In genomic region chr22:32353840-32354239, GRCh38 we compare ENCODE assay signal across 28 cellular contexts. TPM values are rescaled to one million over a fixed set of nuclear protein-coding genes. Genes with fewer than 3 reads are reported as not detected.
"Had no signal": no experiment of that assay in that cellular context is flagged by ENCODE, and none has a peak within 500 bp of the region (broad histone marks: within the 10 kb centered on the region; RNA-seq: fewer than 3 reads in every experiment).

No MANE protein-coding gene starts in this region.

- DNase-seq: activated CD4-positive, alpha-beta T cell treated with anti-CD3 and anti-CD28 coated beads for 1 hour; activated CD8-positive, alpha-beta memory T cell treated with anti-CD3 and anti-CD28 coated beads, Interleukin-2, amount 10 ng/mL, durations not matched to agents 7 days and 5 days; activated CD8-positive, alpha-beta T cell treated with anti-CD3 and anti-CD28 coated beads, Interleukin-2, amount 10 ng/mL, durations not matched to agents 7 days and 5 days; activated naive CD4-positive, alpha-beta T cell; activated T-cell treated with anti-CD3 and anti-CD28 coated beads, Interleukin-2, amount 50 U/mL, for 48 hours; colonic mucosa; effector memory CD8-positive, alpha-beta T cell; erythroblast; foreskin fibroblast; head of caudate nucleus; hippocampal formation; left cardiac atrium; naive thymus-derived CD8-positive, alpha-beta T cell; occipital lobe; psoas muscle; stimulated activated CD4-positive, alpha-beta T cell treated with anti-CD3 and anti-CD28 coated beads, Interleukin-1b, Interleukin-23, amount 100 ng/mL, for 48 hours; stimulated activated CD4-positive, alpha-beta T cell treated with anti-CD3 and anti-CD28 coated beads, Interleukin-4, amount 100 ng/mL, for 4 hours; stimulated activated CD8-positive, alpha-beta memory T cell treated with anti-CD3 and anti-CD28 coated beads, Interleukin-4, amount 100 ng/mL, for 48 hours; stimulated activated naive CD8-positive, alpha-beta T cell treated with anti-CD3 and anti-CD28 coated beads, Interleukin-15, amount 100 ng/mL, for 72 hours; T-helper 2 cell; tibial artery had no signal

- H3K27me3 ChIP-seq: colonic mucosa, tibial artery had no signal

- H3K36me3 ChIP-seq: colonic mucosa, tibial artery had no signal

- H3K4me1 ChIP-seq: colonic mucosa, parathyroid adenoma, psoas muscle, tibial artery had no signal

- H3K9me3 ChIP-seq: colonic mucosa, psoas muscle, tibial artery had no signal

- H3K4me3 ChIP-seq: colonic mucosa, psoas muscle, smooth muscle cell had no signal

- ATAC-seq: activated CD8-positive, alpha-beta memory T cell treated with anti-CD3 and anti-CD28 coated beads, Interleukin-2, amount 10 ng/mL, durations not matched to agents 7 days and 5 days; activated CD8-positive, alpha-beta T cell treated with anti-CD3 and anti-CD28 coated beads, Interleukin-2, amount 10 ng/mL, durations not matched to agents 7 days and 5 days; activated naive CD4-positive, alpha-beta T cell treated with anti-CD3 and anti-CD28 coated beads, Interleukin-2, amount 50 U/mL, for 72 hours; effector memory CD8-positive, alpha-beta T cell; left cardiac atrium; naive thymus-derived CD8-positive, alpha-beta T cell; psoas muscle; stimulated activated naive CD8-positive, alpha-beta T cell treated with anti-CD3 and anti-CD28 coated beads, Interleukin-15, amount 100 ng/mL, for 72 hours had no signal

- H3K27ac ChIP-seq: colonic mucosa, parathyroid adenoma, psoas muscle, tibial artery had no signal

RNA-seq across cellular contexts. Expression of gene RFPL3, which starts 3.8 kb away (rescaled TPM):
- total RNA-seq: activated CD8-positive, alpha-beta memory T cell treated with anti-CD3 and anti-CD28 coated beads, Interleukin-2, amount 10 ng/mL, durations not matched to agents 7 days and 5 days; activated CD8-positive, alpha-beta T cell treated with anti-CD3 and anti-CD28 coated beads, Interleukin-2, amount 10 ng/mL, durations not matched to agents 7 days and 5 days; activated naive CD4-positive, alpha-beta T cell treated with anti-CD3 and anti-CD28 coated beads, Interleukin-2, amount 50 U/mL, for 72 hours; activated T-helper 2 cell treated with anti-CD3 and anti-CD28 coated beads, Interferon-gamma antibody, Interleukin-2, Interleukin-4, amounts not matched to agents 10 μg/mL and 5 μg/mL and 100 μg/mL, durations not matched to agents 14 hours and 24 hours and 36 hours; colonic mucosa; left cardiac atrium; liver; naive thymus-derived CD8-positive, alpha-beta T cell; neural crest cell; occipital lobe; psoas muscle; smooth muscle cell; ureter had no signal
